Comparison of ENCODE assay signal across 1 cellular context in the genomic region with DNA sequence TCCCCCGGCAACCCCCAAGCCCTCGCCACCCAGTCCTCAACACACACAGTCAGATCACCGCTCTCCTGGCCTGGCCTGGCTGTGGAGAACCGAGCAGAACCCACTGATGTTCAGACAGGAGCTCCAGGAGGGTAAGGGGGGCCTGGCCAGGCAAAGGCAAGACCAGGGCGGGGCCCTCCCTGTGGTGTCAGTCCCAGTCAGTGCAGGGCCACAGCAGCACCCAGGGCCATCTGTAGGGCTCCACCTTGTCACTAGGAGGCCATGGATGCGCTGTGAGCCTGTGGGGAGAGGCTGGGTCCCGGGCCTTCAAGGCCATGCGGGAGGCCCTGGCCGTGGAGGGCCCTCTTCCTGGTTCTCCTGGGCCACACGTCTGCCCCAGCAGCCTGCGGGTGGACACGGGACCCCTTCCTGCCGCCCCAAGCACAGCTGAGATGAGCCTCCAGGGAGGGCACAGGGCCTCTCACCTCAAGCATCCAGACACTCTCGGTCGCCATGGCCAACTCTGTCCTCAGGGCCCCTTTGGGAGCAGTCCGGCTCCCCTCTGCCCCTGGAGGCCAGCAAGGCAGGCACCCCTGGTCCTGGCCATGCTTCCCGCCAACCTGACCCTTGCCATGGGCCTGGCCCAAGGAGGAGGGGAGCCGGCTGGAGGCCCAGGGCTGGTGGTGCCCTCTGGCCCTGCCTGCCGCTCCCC.
TF ChIP-seq lines count a peak whose summit lies in the region.

No MANE protein-coding gene starts in this region.

TF ChIP-seq in GM12878, 131 proteins besides CTCF, POLR2A, EP300 and RAD21:
- TF ChIP-seq MYC (IDR thresholded peaks at IDR 0.05; ENCODE audit: insufficient read depth, insufficient read length, insufficient replicate concordance, low read length, severe bottlenecking) (no peak), CBX3 (IDR thresholded peaks at IDR 0.05; ENCODE audit: borderline replicate concordance, low read depth) (no peak), RAD51 (IDR thresholded peaks at IDR 0.05) (no peak), KDM1A (IDR thresholded peaks at IDR 0.05; ENCODE audit: borderline replicate concordance) (no peak), SIN3A (IDR thresholded peaks at IDR 0.05; ENCODE audit: low read depth, low read length) (no peak), WRNIP1 (IDR thresholded peaks at IDR 0.05; ENCODE audit: borderline replicate concordance, low read depth, low read length) (no peak), JUNB (IDR thresholded peaks at IDR 0.05) (no peak), POLR2AphosphoS2 (IDR thresholded peaks at IDR 0.05; ENCODE audit: low read depth, low read length) (no peak), DPF2 (IDR thresholded peaks at IDR 0.05) (no peak), ZNF217 (IDR thresholded peaks at IDR 0.05) (no peak)
- TF ChIP-seq, protein P1, sequence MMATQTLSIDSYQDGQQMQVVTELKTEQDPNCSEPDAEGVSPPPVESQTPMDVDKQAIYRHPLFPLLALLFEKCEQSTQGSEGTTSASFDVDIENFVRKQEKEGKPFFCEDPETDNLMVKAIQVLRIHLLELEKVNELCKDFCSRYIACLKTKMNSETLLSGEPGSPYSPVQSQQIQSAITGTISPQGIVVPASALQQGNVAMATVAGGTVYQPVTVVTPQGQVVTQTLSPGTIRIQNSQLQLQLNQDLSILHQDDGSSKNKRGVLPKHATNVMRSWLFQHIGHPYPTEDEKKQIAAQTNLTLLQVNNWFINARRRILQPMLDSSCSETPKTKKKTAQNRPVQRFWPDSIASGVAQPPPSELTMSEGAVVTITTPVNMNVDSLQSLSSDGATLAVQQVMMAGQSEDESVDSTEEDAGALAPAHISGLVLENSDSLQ (IDR thresholded peaks at IDR 0.05): no peak
TF ChIP-seq in GM12878: peak in this region for 0.
